Comparison of ENCODE assay signal across 8 cellular contexts in genomic region chr1:42958488-42959317, GRCh38. TPM values are rescaled to one million over a fixed set of nuclear protein-coding genes. Genes with fewer than 3 reads are reported as not detected.
A peak's percentile ranks its signal among the peaks of the same experiment; 100 is the strongest.
DNase-seq lines count a peak whose midpoint lies in the region; ATAC-seq and TF ChIP-seq lines count a peak whose summit lies in the region.

Gene SLC2A1 (minus strand): TSS chr1:42958868. CDS start chr1:42958651, 217 bp downstream.

- no peaks in the 10 kb centered on the region for H3K9me3 ChIP-seq in ectodermal cell (ENCODE audit: control insufficient read depth, low read length)
- H3K9me3 ChIP-seq in lung (ENCODE audit: control insufficient read depth in 2 of 2, insufficient read depth in 1 of 2, low read length in 1 of 2): no peaks in the 10 kb centered on the region

- TF ChIP-seq CTCF in lung (IDR thresholded peaks at IDR 0.05; ENCODE audit: control extremely low read depth, extremely low read depth): no peak

- CTCF ChIA-PET in activated CD4-positive, alpha-beta memory T cell treated with anti-CD3 and anti-CD28 coated beads, Interleukin-2, amount 10 ng/mL, durations not matched to agents 7 days and 5 days (lab: Charles Lee): interaction anchor here (1.0 to 6.0 kb wide), 3 partner anchors 15 to 36 kb away, joined by 3 to 30 read pairs (median 5); no protein-coding TSS in a partner anchor

- peaks cover 12% of the 10 kb centered on the region for H3K27me3 Mint-ChIP-seq in activated CD4-positive, alpha-beta memory T cell treated with anti-CD3 and anti-CD28 coated beads, Interleukin-2, amount 10 ng/mL, durations not matched to agents 7 days and 5 days

- DNase-seq in CD1c-positive myeloid dendritic cell (ENCODE audit: extremely low spot score) (peak; percentile 90), NCI-H774 (lab: John Stamatoyannopoulos, UW) (peak; percentile 98), lung (ENCODE audit: low spot score) (peak; percentile 82)
- peak; percentile 96 for DNase-seq in activated CD4-positive, alpha-beta memory T cell treated with anti-CD3 and anti-CD28 coated beads, Interleukin-2, amount 10 ng/mL, durations not matched to agents 7 days and 5 days
- peak; percentile 91 to 96 (median 93) for DNase-seq in stimulated activated CD4-positive, alpha-beta T cell treated with anti-CD3 and anti-CD28 coated beads, TNF-alpha, amount 100 ng/mL, for 24 hours (ENCODE audit: low read depth in 3 of 3)

- H3K4me3 Mint-ChIP-seq in activated CD4-positive, alpha-beta memory T cell treated with anti-CD3 and anti-CD28 coated beads, Interleukin-2, amount 10 ng/mL, durations not matched to agents 7 days and 5 days: peak within 1 kb of the TSS; percentile 99

- 0% methylated on average over 87 of the region's 87 CpGs for WGBS in ectodermal cell, 2 experiments
- 0 to 1% methylated on average over 65 to 87 of the region's 87 CpGs for WGBS in lung, 2 donors

- H3K4me3 ChIP-seq in ectodermal cell (ENCODE audit: insufficient read depth, low read depth, low read length): peak within 1 kb of the TSS; percentile 94
- H3K4me3 ChIP-seq in lung: peak within 1 kb of the TSS; percentile 79

- peaks cover 36% of the 10 kb centered on the region for H3K36me3 Mint-ChIP-seq in activated CD4-positive, alpha-beta memory T cell treated with anti-CD3 and anti-CD28 coated beads, Interleukin-2, amount 10 ng/mL, durations not matched to agents 7 days and 5 days (ENCODE audit: low read depth)

- peaks cover 4% of the 10 kb centered on the region for H3K36me3 ChIP-seq in ectodermal cell (ENCODE audit: control insufficient read depth, insufficient read depth, low read length)
- H3K36me3 ChIP-seq in lung (ENCODE audit: control insufficient read depth in 2 of 2, insufficient read depth in 2 of 2, low read length in 2 of 2): no peaks in the 10 kb centered on the region

- peaks cover 63% of the 10 kb centered on the region for H3K4me1 Mint-ChIP-seq in activated CD4-positive, alpha-beta memory T cell treated with anti-CD3 and anti-CD28 coated beads, Interleukin-2, amount 10 ng/mL, durations not matched to agents 7 days and 5 days

- ATAC-seq in GM19438 (IDR thresholded peaks at IDR 0.05; ENCODE audit: low read depth, unreplicated experiment): peak; percentile 81
- ATAC-seq in HG03571 (IDR thresholded peaks at IDR 0.05; ENCODE audit: unreplicated experiment): peak; percentile 66
- peak; percentile 91 for ATAC-seq in lung (ENCODE audit: insufficient read depth, low FRiP score)

- peaks cover 55% of the 10 kb centered on the region for H3K4me1 ChIP-seq in ectodermal cell (ENCODE audit: control insufficient read depth, insufficient read depth, low read length)
- H3K4me1 ChIP-seq in lung (ENCODE audit: control insufficient read depth in 2 of 2, insufficient read depth in 2 of 2, low read length in 2 of 2): peaks cover 0 to 2% of the 10 kb centered on the region in 2 donors

- peak within 1 kb of the TSS; percentile 88 for H3K27ac ChIP-seq in ectodermal cell (ENCODE audit: insufficient read depth, low read depth, low read length, poor library complexity, severe bottlenecking)
- peak within 1 kb of the TSS; percentile 87 to 99 for H3K27ac ChIP-seq in lung (ENCODE audit: low read depth in 1 of 2, low read length in 1 of 2)

- POLR2A ChIA-PET in activated CD4-positive, alpha-beta memory T cell treated with anti-CD3 and anti-CD28 coated beads, Interleukin-2, amount 10 ng/mL, durations not matched to agents 7 days and 5 days (lab: Charles Lee): interaction anchor here (0.6 to 16.5 kb wide), 7 partner anchors 16 to 192 kb away, joined by 3 to 387 read pairs (median 6); partner anchors contain the start of genes C1orf50, P3H1 and ZNF691

- H3K27ac Mint-ChIP-seq in activated CD4-positive, alpha-beta memory T cell treated with anti-CD3 and anti-CD28 coated beads, Interleukin-2, amount 10 ng/mL, durations not matched to agents 7 days and 5 days: peak within 1 kb of the TSS; percentile 100

- H3K27me3 ChIP-seq in ectodermal cell (ENCODE audit: control insufficient read depth, insufficient read depth, low read length, poor library complexity, severe bottlenecking) (no peaks in the 10 kb centered on the region), lung (ENCODE audit: control insufficient read depth, insufficient read depth) (no peaks in the 10 kb centered on the region)

- H3K9me3 Mint-ChIP-seq in activated CD4-positive, alpha-beta memory T cell treated with anti-CD3 and anti-CD28 coated beads, Interleukin-2, amount 10 ng/mL, durations not matched to agents 7 days and 5 days: no peaks in the 10 kb centered on the region

RNA-seq across cellular contexts. Expression of gene SLC2A1, which starts in this region (rescaled TPM):
- 100 to 1,000 TPM; 153 TPM for total RNA-seq in activated CD4-positive, alpha-beta memory T cell treated with anti-CD3 and anti-CD28 coated beads, Interleukin-2, amount 10 ng/mL, durations not matched to agents 7 days and 5 days
- 162 TPM for polyA plus RNA-seq in ectodermal cell (2013, experiment 1 of 4)
- polyA plus RNA-seq in ectodermal cell (2013, experiment 2 of 4): 192 TPM
- polyA plus RNA-seq in ectodermal cell (2013, experiment 3 of 4): 137 TPM
- polyA plus RNA-seq in ectodermal cell (2013, experiment 4 of 4): 147 TPM
- 100 to 1,000 TPM in 1 of 2 donors, 10 to 100 TPM in 1; 20.1 to 143 TPM for total RNA-seq in lung
- polyA plus RNA-seq in lung: 10 to 100 TPM in 1 of 2 donors, 1 to 10 TPM in 1; 9.5 to 37.1 TPM

Comparison
In these comparisons a context has a peak if more than half of its experiments do, and no peak if none do; other contexts are left out.
1. Peak in every context shown above with its lines: DNase-seq, ATAC-seq, H3K4me3 ChIP-seq and H3K27ac ChIP-seq.